Comparison of ENCODE assay signal across 16 cellular contexts in the genomic region with DNA sequence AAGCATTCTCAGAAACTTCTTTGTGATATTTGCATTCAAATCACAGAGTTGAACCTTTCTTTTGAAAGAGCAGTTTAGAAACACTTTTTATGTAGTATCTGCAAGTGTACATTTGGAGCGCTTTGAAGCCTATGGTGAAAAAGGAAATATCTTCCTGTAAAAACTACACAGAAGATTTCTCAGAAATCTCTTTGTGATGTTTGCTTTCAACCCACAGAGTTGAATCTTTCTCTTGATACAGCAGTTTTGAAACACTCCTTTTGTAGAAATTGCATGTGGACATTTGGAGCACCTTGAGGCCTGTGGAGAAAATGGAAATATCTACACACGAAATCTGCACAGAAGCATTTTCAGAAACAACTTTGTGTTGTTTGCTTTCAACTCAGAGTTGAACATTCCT.
"Had no signal": no experiment of that assay in that cellular context is flagged by ENCODE, and none has a peak within 500 bp of the region (broad histone marks: within the 10 kb centered on the region; RNA-seq: fewer than 3 reads in every experiment).

No MANE protein-coding gene starts in this region.

- H3K27ac Mint-ChIP-seq: effector memory CD8-positive, alpha-beta T cell; memory B cell; natural killer cell treated with Interleukin-12 subunit alpha and Interleukin-12 subunit beta and Interleukin-15 and Interleukin-18, amount 100 ng/mL, for 72 hours; stimulated activated memory B cell treated with anti-CD40 and anti-IgM and Interleukin-4, amounts not matched to agents 10 μg/mL and 1 μg/mL and 100 μg/mL, for 72 hours had no signal

- H3K36me3 Mint-ChIP-seq: memory B cell; stimulated activated memory B cell treated with anti-CD40 and anti-IgM and Interleukin-4, amounts not matched to agents 10 μg/mL and 1 μg/mL and 100 μg/mL, for 72 hours had no signal

- H3K4me3 Mint-ChIP-seq: effector memory CD8-positive, alpha-beta T cell; memory B cell; natural killer cell treated with Interleukin-12 subunit alpha and Interleukin-12 subunit beta and Interleukin-15 and Interleukin-18, amount 100 ng/mL, for 72 hours; stimulated activated memory B cell treated with anti-CD40 and anti-IgM and Interleukin-4, amounts not matched to agents 10 μg/mL and 1 μg/mL and 100 μg/mL, for 72 hours had no signal

- H3K9me3 Mint-ChIP-seq: effector memory CD8-positive, alpha-beta T cell; memory B cell; stimulated activated memory B cell treated with anti-CD40 and anti-IgM and Interleukin-4, amounts not matched to agents 10 μg/mL and 1 μg/mL and 100 μg/mL, for 72 hours had no signal

- H3K4me1 Mint-ChIP-seq: memory B cell; stimulated activated memory B cell treated with anti-CD40 and anti-IgM and Interleukin-4, amounts not matched to agents 10 μg/mL and 1 μg/mL and 100 μg/mL, for 72 hours had no signal

- H3K27ac ChIP-seq: adrenal gland, right atrium auricular region, VCaP had no signal

- H3K4me1 ChIP-seq: adrenal gland, right atrium auricular region had no signal

- DNase-seq: adrenal gland; dermis blood vessel endothelial cell; effector memory CD8-positive, alpha-beta T cell; foreskin melanocyte; head of caudate nucleus; kidney glomerular epithelial cell; left ventricle myocardium superior; mucosa of descending colon; stimulated activated CD4-positive, alpha-beta T cell treated with anti-CD3 and anti-CD28 coated beads, Interleukin-2, amount 100 ng/mL, for 48 hours; SW 1271; T1000 had no signal

- H3K9me3 ChIP-seq: adrenal gland, right atrium auricular region had no signal

- H3K27me3 Mint-ChIP-seq: effector memory CD8-positive, alpha-beta T cell; memory B cell; natural killer cell treated with Interleukin-12 subunit alpha and Interleukin-12 subunit beta and Interleukin-15 and Interleukin-18, amount 100 ng/mL, for 72 hours; stimulated activated memory B cell treated with anti-CD40 and anti-IgM and Interleukin-4, amounts not matched to agents 10 μg/mL and 1 μg/mL and 100 μg/mL, for 72 hours had no signal

- H3K4me3 ChIP-seq: adrenal gland, mucosa of descending colon, right atrium auricular region had no signal

- ATAC-seq: effector memory CD8-positive, alpha-beta T cell; left ventricle myocardium superior; mucosa of descending colon; natural killer cell treated with Interleukin-12 subunit alpha and Interleukin-12 subunit beta and Interleukin-15 and Interleukin-18, amount 100 ng/mL, for 72 hours; stimulated activated memory B cell treated with anti-CD40 and anti-IgM and Interleukin-4, amounts not matched to agents 10 μg/mL and 1 μg/mL and 100 μg/mL, for 72 hours had no signal

- H3K27me3 ChIP-seq: adrenal gland, right atrium auricular region had no signal

- H3K36me3 ChIP-seq: adrenal gland, right atrium auricular region had no signal
